Comparison of ENCODE assay signal across 1 cellular context in the genomic region with DNA sequence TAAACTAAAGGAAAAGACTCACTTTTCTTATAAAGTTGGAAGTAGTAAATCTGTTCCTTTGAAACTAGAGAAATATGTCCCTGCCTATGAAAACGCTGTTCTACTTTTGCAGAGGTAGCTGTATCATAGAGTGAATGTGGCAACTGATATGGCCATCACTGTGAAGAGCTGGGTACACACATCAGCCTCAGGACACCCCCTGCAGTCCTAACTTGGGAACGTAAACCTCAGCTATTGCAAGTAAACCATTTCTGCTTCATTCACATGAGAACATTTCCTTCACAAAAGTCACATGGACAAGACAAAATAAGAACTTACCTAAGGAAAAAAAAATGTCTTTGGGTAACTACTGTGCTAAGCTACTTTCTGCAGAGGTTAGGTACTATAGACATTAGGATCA.
TF ChIP-seq lines count a peak whose summit lies in the region.

No MANE protein-coding gene starts in this region.

TF ChIP-seq in WTC11, 78 proteins besides CTCF, POLR2A, EP300 and RAD21 (continued from another document):
- TF ChIP-seq, protein P1, sequence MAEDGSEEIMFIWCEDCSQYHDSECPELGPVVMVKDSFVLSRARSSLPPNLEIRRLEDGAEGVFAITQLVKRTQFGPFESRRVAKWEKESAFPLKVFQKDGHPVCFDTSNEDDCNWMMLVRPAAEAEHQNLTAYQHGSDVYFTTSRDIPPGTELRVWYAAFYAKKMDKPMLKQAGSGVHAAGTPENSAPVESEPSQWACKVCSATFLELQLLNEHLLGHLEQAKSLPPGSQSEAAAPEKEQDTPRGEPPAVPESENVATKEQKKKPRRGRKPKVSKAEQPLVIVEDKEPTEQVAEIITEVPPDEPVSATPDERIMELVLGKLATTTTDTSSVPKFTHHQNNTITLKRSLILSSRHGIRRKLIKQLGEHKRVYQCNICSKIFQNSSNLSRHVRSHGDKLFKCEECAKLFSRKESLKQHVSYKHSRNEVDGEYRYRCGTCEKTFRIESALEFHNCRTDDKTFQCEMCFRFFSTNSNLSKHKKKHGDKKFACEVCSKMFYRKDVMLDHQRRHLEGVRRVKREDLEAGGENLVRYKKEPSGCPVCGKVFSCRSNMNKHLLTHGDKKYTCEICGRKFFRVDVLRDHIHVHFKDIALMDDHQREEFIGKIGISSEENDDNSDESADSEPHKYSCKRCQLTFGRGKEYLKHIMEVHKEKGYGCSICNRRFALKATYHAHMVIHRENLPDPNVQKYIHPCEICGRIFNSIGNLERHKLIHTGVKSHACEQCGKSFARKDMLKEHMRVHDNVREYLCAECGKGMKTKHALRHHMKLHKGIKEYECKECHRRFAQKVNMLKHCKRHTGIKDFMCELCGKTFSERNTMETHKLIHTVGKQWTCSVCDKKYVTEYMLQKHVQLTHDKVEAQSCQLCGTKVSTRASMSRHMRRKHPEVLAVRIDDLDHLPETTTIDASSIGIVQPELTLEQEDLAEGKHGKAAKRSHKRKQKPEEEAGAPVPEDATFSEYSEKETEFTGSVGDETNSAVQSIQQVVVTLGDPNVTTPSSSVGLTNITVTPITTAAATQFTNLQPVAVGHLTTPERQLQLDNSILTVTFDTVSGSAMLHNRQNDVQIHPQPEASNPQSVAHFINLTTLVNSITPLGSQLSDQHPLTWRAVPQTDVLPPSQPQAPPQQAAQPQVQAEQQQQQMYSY (CRISPR knock-in tag; IDR thresholded peaks at IDR 0.05) = no peak
- TF ChIP-seq HMGA2 (CRISPR knock-in tag; IDR thresholded peaks at IDR 0.05) = no peak
- TF ChIP-seq, protein P2, sequence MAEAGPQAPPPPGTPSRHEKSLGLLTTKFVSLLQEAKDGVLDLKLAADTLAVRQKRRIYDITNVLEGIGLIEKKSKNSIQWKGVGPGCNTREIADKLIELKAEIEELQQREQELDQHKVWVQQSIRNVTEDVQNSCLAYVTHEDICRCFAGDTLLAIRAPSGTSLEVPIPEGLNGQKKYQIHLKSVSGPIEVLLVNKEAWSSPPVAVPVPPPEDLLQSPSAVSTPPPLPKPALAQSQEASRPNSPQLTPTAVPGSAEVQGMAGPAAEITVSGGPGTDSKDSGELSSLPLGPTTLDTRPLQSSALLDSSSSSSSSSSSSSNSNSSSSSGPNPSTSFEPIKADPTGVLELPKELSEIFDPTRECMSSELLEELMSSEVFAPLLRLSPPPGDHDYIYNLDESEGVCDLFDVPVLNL (CRISPR knock-in tag; IDR thresholded peaks at IDR 0.05; ENCODE audit: borderline replicate concordance, low read depth) = no peak
- TF ChIP-seq, protein P3, sequence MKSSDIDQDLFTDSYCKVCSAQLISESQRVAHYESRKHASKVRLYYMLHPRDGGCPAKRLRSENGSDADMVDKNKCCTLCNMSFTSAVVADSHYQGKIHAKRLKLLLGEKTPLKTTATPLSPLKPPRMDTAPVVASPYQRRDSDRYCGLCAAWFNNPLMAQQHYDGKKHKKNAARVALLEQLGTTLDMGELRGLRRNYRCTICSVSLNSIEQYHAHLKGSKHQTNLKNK (CRISPR knock-in tag; IDR thresholded peaks at IDR 0.05) = no peak
- TF ChIP-seq, protein P4, sequence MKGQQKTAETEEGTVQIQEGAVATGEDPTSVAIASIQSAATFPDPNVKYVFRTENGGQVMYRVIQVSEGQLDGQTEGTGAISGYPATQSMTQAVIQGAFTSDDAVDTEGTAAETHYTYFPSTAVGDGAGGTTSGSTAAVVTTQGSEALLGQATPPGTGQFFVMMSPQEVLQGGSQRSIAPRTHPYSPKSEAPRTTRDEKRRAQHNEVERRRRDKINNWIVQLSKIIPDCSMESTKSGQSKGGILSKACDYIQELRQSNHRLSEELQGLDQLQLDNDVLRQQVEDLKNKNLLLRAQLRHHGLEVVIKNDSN (CRISPR knock-in tag; IDR thresholded peaks at IDR 0.05) = no peak
- no peak for TF ChIP-seq SP1 (CRISPR knock-in tag; conservative IDR thresholded peaks at IDR 0.05)
- no peak for TF ChIP-seq CREM (CRISPR knock-in tag; IDR thresholded peaks at IDR 0.05)
- no peak for TF ChIP-seq NR2C2 (CRISPR knock-in tag; IDR thresholded peaks at IDR 0.05)
- no peak for TF ChIP-seq NR3C1 (CRISPR knock-in tag; conservative IDR thresholded peaks at IDR 0.05; ENCODE audit: low read depth)
- no peak for TF ChIP-seq EMX1 (CRISPR knock-in tag; IDR thresholded peaks at IDR 0.05)
- TF ChIP-seq, protein P5, sequence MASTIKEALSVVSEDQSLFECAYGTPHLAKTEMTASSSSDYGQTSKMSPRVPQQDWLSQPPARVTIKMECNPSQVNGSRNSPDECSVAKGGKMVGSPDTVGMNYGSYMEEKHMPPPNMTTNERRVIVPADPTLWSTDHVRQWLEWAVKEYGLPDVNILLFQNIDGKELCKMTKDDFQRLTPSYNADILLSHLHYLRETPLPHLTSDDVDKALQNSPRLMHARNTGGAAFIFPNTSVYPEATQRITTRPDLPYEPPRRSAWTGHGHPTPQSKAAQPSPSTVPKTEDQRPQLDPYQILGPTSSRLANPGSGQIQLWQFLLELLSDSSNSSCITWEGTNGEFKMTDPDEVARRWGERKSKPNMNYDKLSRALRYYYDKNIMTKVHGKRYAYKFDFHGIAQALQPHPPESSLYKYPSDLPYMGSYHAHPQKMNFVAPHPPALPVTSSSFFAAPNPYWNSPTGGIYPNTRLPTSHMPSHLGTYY (CRISPR knock-in tag; IDR thresholded peaks at IDR 0.05) = no peak
- no peak for TF ChIP-seq ESRRA (CRISPR knock-in tag; IDR thresholded peaks at IDR 0.05; ENCODE audit: borderline replicate concordance)
- TF ChIP-seq ZNF671 (CRISPR knock-in tag; IDR thresholded peaks at IDR 0.05) = no peak
